In genomic region chr4:67730511-67730910, GRCh38 we compare ENCODE assay signal across 15 cellular contexts. TPM values are rescaled to one million over a fixed set of nuclear protein-coding genes. Genes with fewer than 3 reads are reported as not detected.
"Had no signal": no experiment of that assay in that cellular context is flagged by ENCODE, and none has a peak within 500 bp of the region (broad histone marks: within the 10 kb centered on the region; RNA-seq: fewer than 3 reads in every experiment).

No MANE protein-coding gene starts in this region.

RNA-seq across cellular contexts. Expression of gene GNRHR, which starts 23.7 kb away (rescaled TPM):
- total RNA-seq: activated B cell treated with CpG ODN at 0.5 μM for 24 hours; activated CD4-positive, alpha-beta memory T cell treated with anti-CD3 and anti-CD28 coated beads for 36 hours; activated CD4-positive, alpha-beta memory T cell treated with anti-CD3 and anti-CD28 coated beads, Interleukin-2, amount 10 ng/mL, durations not matched to agents 7 days and 5 days; activated CD4-positive, alpha-beta T cell treated with anti-CD3 and anti-CD28 coated beads for 36 hours; activated CD4-positive, alpha-beta T cell treated with anti-CD3 and anti-CD28 coated beads, Interleukin-2, amount 10 ng/mL, durations not matched to agents 24 days and 14 days; activated CD4-positive, alpha-beta T cell treated with anti-CD3 and anti-CD28 coated beads, Interleukin-2, amount 10 ng/mL, durations not matched to agents 7 days and 5 days; activated CD8-positive, alpha-beta memory T cell treated with anti-CD3 and anti-CD28 coated beads for 36 hours; activated CD8-positive, alpha-beta memory T cell treated with anti-CD3 and anti-CD28 coated beads, Interleukin-2, amount 10 ng/mL, durations not matched to agents 7 days and 5 days; activated CD8-positive, alpha-beta T cell treated with anti-CD3 and anti-CD28 coated beads for 36 hours; activated CD8-positive, alpha-beta T cell treated with anti-CD3 and anti-CD28 coated beads, Interleukin-2, amount 10 ng/mL, durations not matched to agents 7 days and 5 days; T-cell; T-helper 1 cell treated with Interleukin-12 subunit alpha and Interleukin-12 subunit beta and Interleukin-4 antibody, amounts not matched to agents 30 ng/mL and 1 ng/mL, for 36 hours; T-helper 17 cell; T-helper 2 cell treated with Interferon-gamma antibody and Interleukin-4, amounts not matched to agents 100 ng/mL and 5 ng/mL, for 36 hours; WTC11 had no signal
